ENCODE assay signal across 28 cellular contexts in genomic region chr3:169923831-169924230, GRCh38. TPM values are rescaled to one million over a fixed set of nuclear protein-coding genes. Genes with fewer than 3 reads are reported as not detected.
"Had no signal": no experiment of that assay in that cellular context is flagged by ENCODE, and none has a peak within 500 bp of the region (broad histone marks: within the 10 kb centered on the region; RNA-seq: fewer than 3 reads in every experiment).

No MANE protein-coding gene starts in this region.

- H3K9me3 ChIP-seq: esophagus muscularis mucosa, lower lobe of right lung, spleen, tibial artery, upper lobe of right lung had no signal

- H3K4me1 ChIP-seq: lower lobe of right lung, spleen, tibial artery, upper lobe of right lung had no signal

- DNase-seq: activated B cell treated with CpG ODN at 0.5 μM for 24 hours; activated CD4-positive, alpha-beta T cell treated with anti-CD3 and anti-CD28 coated beads, Interleukin-2, amount 50 U/mL, for 1 hour; activated CD8-positive, alpha-beta T cell treated with anti-CD3 and anti-CD28 coated beads for 36 hours; activated naive CD4-positive, alpha-beta T cell; activated T-cell treated with anti-CD3 and anti-CD28 coated beads, Interleukin-2, amount 50 U/mL, for 4 hours; effector CD4-positive, alpha-beta T cell; hypothalamus; immature natural killer cell; lower lobe of right lung; mesendoderm; spleen; stimulated activated naive CD8-positive, alpha-beta T cell treated with anti-CD3 and anti-CD28 coated beads, Interleukin-15, Interleukin-2, amounts not matched to agents 100 U/mL and 50 U/mL, for 24 hours; T-helper 2 cell; tibial artery; upper lobe of right lung had no signal

- H3K27ac ChIP-seq: esophagus muscularis mucosa, lower lobe of right lung, spleen, tibial artery, upper lobe of right lung had no signal

- ATAC-seq: activated CD8-positive, alpha-beta T cell treated with anti-CD3 and anti-CD28 coated beads for 36 hours; activated naive CD4-positive, alpha-beta T cell treated with anti-CD3 and anti-CD28 coated beads, Interleukin-2, amount 50 U/mL, for 72 hours; activated T-cell treated with anti-CD3 and anti-CD28 coated beads, Interleukin-2, amount 50 U/mL, for 4 hours; activated T-helper 17 cell treated with anti-CD3 and anti-CD28 coated beads, Interleukin-2, amount 50 U/mL, for 72 hours; natural killer cell treated with Interleukin-12 subunit alpha and Interleukin-12 subunit beta and Interleukin-15 and Interleukin-18, amount 100 ng/mL, for 72 hours; stimulated activated naive CD8-positive, alpha-beta T cell treated with anti-CD3 and anti-CD28 coated beads, Interleukin-15, Interleukin-2, amounts not matched to agents 100 U/mL and 50 U/mL, for 24 hours had no signal

- H3K4me3 ChIP-seq: esophagus muscularis mucosa, lower lobe of right lung, spleen, tibial artery, upper lobe of right lung had no signal

- H3K27me3 ChIP-seq: esophagus muscularis mucosa, spleen, tibial artery, upper lobe of right lung had no signal

- H3K36me3 ChIP-seq: esophagus muscularis mucosa, lower lobe of right lung, spleen, tibial artery, upper lobe of right lung had no signal

RNA-seq across cellular contexts. Expression of gene SAMD7, which starts 12.5 kb away (rescaled TPM):
- total RNA-seq: activated B cell treated with CpG ODN at 0.5 μM for 24 hours; activated CD8-positive, alpha-beta T cell treated with anti-CD3 and anti-CD28 coated beads for 36 hours; activated naive CD4-positive, alpha-beta T cell treated with anti-CD3 and anti-CD28 coated beads, Interleukin-2, amount 50 U/mL, for 72 hours; activated T-cell treated with anti-CD3 and anti-CD28 coated beads, Interleukin-2, amount 50 U/mL, for 4 hours; activated T-helper 17 cell treated with anti-CD3 and anti-CD28 coated beads, Interleukin-2, amount 50 U/mL, for 72 hours; bronchial epithelial cell; dermis blood vessel endothelial cell; esophagus muscularis mucosa; frontal cortex; kidney; left colon; lower lobe of right lung; mononuclear cell; myocyte; natural killer cell treated with Interleukin-12 subunit alpha and Interleukin-12 subunit beta and Interleukin-15 and Interleukin-18, amount 100 ng/mL, for 72 hours; omental fat pad; right cardiac atrium; spleen; upper lobe of right lung had no signal

RNA-seq across cellular contexts. Expression of gene LRRC31, which starts 54.1 kb away (rescaled TPM):
- total RNA-seq: activated B cell treated with CpG ODN at 0.5 μM for 24 hours; activated CD8-positive, alpha-beta T cell treated with anti-CD3 and anti-CD28 coated beads for 36 hours; activated naive CD4-positive, alpha-beta T cell treated with anti-CD3 and anti-CD28 coated beads, Interleukin-2, amount 50 U/mL, for 72 hours; activated T-cell treated with anti-CD3 and anti-CD28 coated beads, Interleukin-2, amount 50 U/mL, for 4 hours; activated T-helper 17 cell treated with anti-CD3 and anti-CD28 coated beads, Interleukin-2, amount 50 U/mL, for 72 hours; bronchial epithelial cell; dermis blood vessel endothelial cell; esophagus muscularis mucosa; mononuclear cell; myocyte; natural killer cell treated with Interleukin-12 subunit alpha and Interleukin-12 subunit beta and Interleukin-15 and Interleukin-18, amount 100 ng/mL, for 72 hours; omental fat pad; right cardiac atrium had no signal
